In genomic region chrX:12895856-12896255, GRCh38 we compare ENCODE assay signal across 30 cellular contexts. TPM values are rescaled to one million over a fixed set of nuclear protein-coding genes. Genes with fewer than 3 reads are reported as not detected.
"Had no signal": no experiment of that assay in that cellular context is flagged by ENCODE, and none has a peak within 500 bp of the region (broad histone marks: within the 10 kb centered on the region; RNA-seq: fewer than 3 reads in every experiment).

No MANE protein-coding gene starts in this region.

- H3K4me3 ChIP-seq: coronary artery, heart right ventricle, right lobe of liver, uterus had no signal

- H3K4me1 ChIP-seq: right lobe of liver, uterus had no signal

- H3K27ac ChIP-seq: coronary artery, heart right ventricle, right lobe of liver, uterus had no signal

- H3K9me3 Mint-ChIP-seq: activated CD4-positive, alpha-beta T cell treated with anti-CD3 and anti-CD28 coated beads, Interleukin-2, amount 10 ng/mL, durations not matched to agents 7 days and 5 days; activated CD8-positive, alpha-beta T cell treated with anti-CD3 and anti-CD28 coated beads for 36 hours; activated naive CD4-positive, alpha-beta T cell treated with anti-CD3 and anti-CD28 coated beads, Interleukin-2, amount 50 U/mL, for 24 hours; activated naive CD8-positive, alpha-beta T cell treated with anti-CD3 and anti-CD28 coated beads, Interleukin-2, amount 50 U/mL, for 24 hours; activated T-cell treated with anti-CD3 and anti-CD28 coated beads, Interleukin-2, amount 50 U/mL, for 4 hours; activated T-helper 2 cell treated with anti-CD3 and anti-CD28 coated beads, Interferon-gamma antibody, Interleukin-2, Interleukin-4, amounts not matched to agents 10 μg/mL and 5 μg/mL and 100 μg/mL, durations not matched to agents 14 hours and 24 hours and 36 hours; effector memory CD8-positive, alpha-beta T cell; WTC11 had no signal

- DNase-seq: activated CD4-positive, alpha-beta T cell treated with anti-CD3 and anti-CD28 coated beads for 1 hour; activated CD4-positive, alpha-beta T cell treated with anti-CD3 and anti-CD28 coated beads, Interleukin-2, amount 10 ng/mL, durations not matched to agents 7 days and 5 days; activated CD8-positive, alpha-beta T cell treated with anti-CD3 and anti-CD28 coated beads for 36 hours; activated naive CD8-positive, alpha-beta T cell treated with anti-CD3 and anti-CD28 coated beads, Interleukin-2, amount 50 U/mL, for 24 hours; activated T-cell treated with anti-CD3 and anti-CD28 coated beads, Interleukin-2, amount 50 U/mL, for 4 hours; amygdala; cerebellar nuclear complex; effector memory CD8-positive, alpha-beta T cell; foreskin melanocyte; heart right ventricle; left cardiac atrium; mammary epithelial cell; right lobe of liver; stimulated activated CD4-positive, alpha-beta T cell treated with anti-CD3 and anti-CD28 coated beads, Interleukin-2, amount 100 ng/mL, for 48 hours; stimulated activated naive CD4-positive, alpha-beta T cell treated with Interleukin-2 at 50 U/mL for 16 hours; T-helper 2 cell; trophoblast cell; uterus had no signal

- H3K9me3 ChIP-seq: heart right ventricle, right lobe of liver, uterus had no signal

- H3K27ac Mint-ChIP-seq: activated CD4-positive, alpha-beta T cell treated with anti-CD3 and anti-CD28 coated beads, Interleukin-2, amount 10 ng/mL, durations not matched to agents 7 days and 5 days; activated CD8-positive, alpha-beta T cell treated with anti-CD3 and anti-CD28 coated beads for 36 hours; activated naive CD4-positive, alpha-beta T cell treated with anti-CD3 and anti-CD28 coated beads, Interleukin-2, amount 50 U/mL, for 24 hours; activated naive CD8-positive, alpha-beta T cell treated with anti-CD3 and anti-CD28 coated beads, Interleukin-2, amount 50 U/mL, for 24 hours; activated T-helper 2 cell treated with anti-CD3 and anti-CD28 coated beads, Interferon-gamma antibody, Interleukin-2, Interleukin-4, amounts not matched to agents 10 μg/mL and 5 μg/mL and 100 μg/mL, durations not matched to agents 14 hours and 24 hours and 36 hours; effector memory CD8-positive, alpha-beta T cell; nephron; progenitor cell of endocrine pancreas; WTC11 had no signal

- H3K27me3 Mint-ChIP-seq: activated CD4-positive, alpha-beta T cell treated with anti-CD3 and anti-CD28 coated beads, Interleukin-2, amount 10 ng/mL, durations not matched to agents 7 days and 5 days; activated CD8-positive, alpha-beta T cell treated with anti-CD3 and anti-CD28 coated beads for 36 hours; activated naive CD4-positive, alpha-beta T cell treated with anti-CD3 and anti-CD28 coated beads, Interleukin-2, amount 50 U/mL, for 24 hours; activated naive CD8-positive, alpha-beta T cell treated with anti-CD3 and anti-CD28 coated beads, Interleukin-2, amount 50 U/mL, for 24 hours; effector memory CD8-positive, alpha-beta T cell; progenitor cell of endocrine pancreas had no signal

- H3K4me3 Mint-ChIP-seq: activated CD4-positive, alpha-beta T cell treated with anti-CD3 and anti-CD28 coated beads, Interleukin-2, amount 10 ng/mL, durations not matched to agents 7 days and 5 days; activated CD8-positive, alpha-beta T cell treated with anti-CD3 and anti-CD28 coated beads for 36 hours; activated naive CD4-positive, alpha-beta T cell treated with anti-CD3 and anti-CD28 coated beads, Interleukin-2, amount 50 U/mL, for 24 hours; activated naive CD8-positive, alpha-beta T cell treated with anti-CD3 and anti-CD28 coated beads, Interleukin-2, amount 50 U/mL, for 24 hours; activated T-cell treated with anti-CD3 and anti-CD28 coated beads, Interleukin-2, amount 50 U/mL, for 4 hours; effector memory CD8-positive, alpha-beta T cell; nephron; WTC11 had no signal

- H3K36me3 ChIP-seq: heart right ventricle, right lobe of liver, uterus had no signal

- FAIRE-seq: bronchial epithelial cell, islet of Langerhans had no signal

- ATAC-seq: activated CD8-positive, alpha-beta T cell treated with anti-CD3 and anti-CD28 coated beads for 36 hours; activated naive CD8-positive, alpha-beta T cell treated with anti-CD3 and anti-CD28 coated beads, Interleukin-2, amount 50 U/mL, for 24 hours; activated T-cell treated with anti-CD3 and anti-CD28 coated beads, Interleukin-2, amount 50 U/mL, for 4 hours; effector memory CD8-positive, alpha-beta T cell; heart right ventricle; left cardiac atrium; right lobe of liver; WTC11 had no signal

- H3K36me3 Mint-ChIP-seq: activated naive CD4-positive, alpha-beta T cell treated with anti-CD3 and anti-CD28 coated beads, Interleukin-2, amount 50 U/mL, for 24 hours; WTC11 had no signal

RNA-seq across cellular contexts. Expression of gene TLR8, which starts 10.6 kb away (rescaled TPM):
- total RNA-seq: activated CD4-positive, alpha-beta T cell treated with anti-CD3 and anti-CD28 coated beads, Interleukin-2, amount 10 ng/mL, durations not matched to agents 7 days and 5 days; activated CD8-positive, alpha-beta T cell treated with anti-CD3 and anti-CD28 coated beads for 36 hours; activated T-cell treated with anti-CD3 and anti-CD28 coated beads, Interleukin-2, amount 50 U/mL, for 4 hours; activated T-helper 2 cell treated with anti-CD3 and anti-CD28 coated beads, Interferon-gamma antibody, Interleukin-2, Interleukin-4, amounts not matched to agents 10 μg/mL and 5 μg/mL and 100 μg/mL, durations not matched to agents 14 hours and 24 hours and 36 hours; bronchial epithelial cell; fibroblast of lung; glomerular endothelial cell; mammary epithelial cell; osteocyte; progenitor cell of endocrine pancreas; renal cortical epithelial cell; WTC11 had no signal
- polyA plus RNA-seq: fibroblast of lung, mammary epithelial cell had no signal

RNA-seq across cellular contexts. Expression of gene TLR7, which starts 29.0 kb away (rescaled TPM):
- total RNA-seq: activated T-helper 2 cell treated with anti-CD3 and anti-CD28 coated beads, Interferon-gamma antibody, Interleukin-2, Interleukin-4, amounts not matched to agents 10 μg/mL and 5 μg/mL and 100 μg/mL, durations not matched to agents 14 hours and 24 hours and 36 hours; bronchial epithelial cell; fibroblast of lung; glomerular endothelial cell; mammary epithelial cell; osteocyte; renal cortical epithelial cell; WTC11 had no signal
- polyA plus RNA-seq: fibroblast of lung, mammary epithelial cell had no signal
